ENCODE assay signal across 8 cellular contexts in genomic region chr2:210002158-210003157, GRCh38. TPM values are rescaled to one million over a fixed set of nuclear protein-coding genes. Genes with fewer than 3 reads are reported as not detected.
A peak's percentile ranks its signal among the peaks of the same experiment; 100 is the strongest.
DNase-seq lines count a peak whose midpoint lies in the region; ATAC-seq, FAIRE-seq and TF ChIP-seq lines count a peak whose summit lies in the region.

RPE (plus strand) TSS chr2:210002638; CDS start chr2:210002662, 24 bp downstream.

- WGBS in esophagus muscularis mucosa, result under 1% methylated on average over 41 of the region's 58 CpGs

- intact Hi-C loops in esophagus muscularis mucosa (cut with DNase I), result loop anchor here (2.0 kb wide), 1 partner anchor 166 kb away; no protein-coding TSS in a partner anchor

- no peaks in the 10 kb centered on the region for H3K9me3 Mint-ChIP-seq in activated T-cell treated with anti-CD3 and anti-CD28 coated beads, Interleukin-2, amount 50 U/mL, for 72 hours

- H3K4me1 ChIP-seq in esophagus muscularis mucosa (peaks cover 28 to 52% (median 49%) of the 10 kb centered on the region in 4 donors), muscle layer of duodenum (ENCODE audit: control insufficient read depth in 1 of 2, insufficient read depth in 2 of 2, low read length in 2 of 2) (peaks cover 22 to 35% of the 10 kb centered on the region in 2 donors)

- H3K27me3 Mint-ChIP-seq in activated T-cell treated with anti-CD3 and anti-CD28 coated beads, Interleukin-2, amount 50 U/mL, for 72 hours (ENCODE audit: low read depth), result no peaks in the 10 kb centered on the region

- H3K4me3 Mint-ChIP-seq in activated T-cell treated with anti-CD3 and anti-CD28 coated beads, Interleukin-2, amount 50 U/mL, for 72 hours, result peak within 1 kb of the TSS; percentile 87 to 97

- H3K36me3 Mint-ChIP-seq in activated T-cell treated with anti-CD3 and anti-CD28 coated beads, Interleukin-2, amount 50 U/mL, for 72 hours (ENCODE audit: insufficient read depth in 2 of 2), result peaks cover 2 to 17% of the 10 kb centered on the region in 2 donors

- H3K36me3 ChIP-seq in KOPT-K1 (ENCODE audit: insufficient read depth, low read length), result peaks cover 33% of the 10 kb centered on the region
- peaks cover 0 to 8% (median 0%) of the 10 kb centered on the region in 4 donors for H3K36me3 ChIP-seq in esophagus muscularis mucosa
- H3K36me3 ChIP-seq in muscle layer of duodenum (ENCODE audit: control insufficient read depth in 1 of 2, insufficient read depth in 2 of 2, low read length in 2 of 2), result no peaks in the 10 kb centered on the region

- H3K27ac ChIP-seq in KOPT-K1 (ENCODE audit: low read depth, low read length, poor library complexity, severe bottlenecking), result peak within 1 kb of the TSS; percentile 71
- peak within 1 kb of the TSS; percentile 79 to 86 (median 83) for H3K27ac ChIP-seq in esophagus muscularis mucosa (replicated peaks in 1 of 4)
- peak within 1 kb of the TSS; percentile 94 for H3K27ac ChIP-seq in muscle layer of duodenum (ENCODE audit: low read length)

- FAIRE-seq in RCC 7860 (lab: Jason Lieb, UNC), result peak; percentile 79

- peak within 1 kb of the TSS; percentile 95 for H3K27ac Mint-ChIP-seq in activated T-cell treated with anti-CD3 and anti-CD28 coated beads, Interleukin-2, amount 50 U/mL, for 72 hours

- ATAC-seq in GM21786 (IDR thresholded peaks at IDR 0.05; ENCODE audit: unreplicated experiment), result peak; percentile 99
- ATAC-seq in activated T-cell treated with anti-CD3 and anti-CD28 coated beads, Interleukin-2, amount 50 U/mL, for 72 hours (replicated peaks in 1 of 2), result peak; percentile 98 to 99

- peak; percentile 94 for DNase-seq in DMS79 (lab: John Stamatoyannopoulos, UW)
- peak; percentile 85 for DNase-seq in RCC 7860 (ENCODE audit: low spot score)
- DNase-seq in activated T-cell treated with anti-CD3 and anti-CD28 coated beads, Interleukin-2, amount 50 U/mL, for 72 hours, result peak; percentile 98
- peak; percentile 98 for DNase-seq in esophagus muscularis mucosa (ENCODE audit: extremely low spot score)
- peak; percentile 91 to 96 for DNase-seq in stimulated activated CD8-positive, alpha-beta memory T cell treated with anti-CD3 and anti-CD28 coated beads, Interleukin-7, amount 100 ng/mL, for 4 hours (ENCODE audit: low read depth in 2 of 2)

- H3K4me1 Mint-ChIP-seq in activated T-cell treated with anti-CD3 and anti-CD28 coated beads, Interleukin-2, amount 50 U/mL, for 72 hours (ENCODE audit: low read depth), result peaks cover 50% of the 10 kb centered on the region

- H3K27me3 ChIP-seq in esophagus muscularis mucosa (no peaks in the 10 kb centered on the region), muscle layer of duodenum (ENCODE audit: low read depth, low read length) (no peaks in the 10 kb centered on the region)

- H3K9me3 ChIP-seq in KOPT-K1 (ENCODE audit: insufficient read depth, low read length, poor library complexity, severe bottlenecking), result no peaks in the 10 kb centered on the region
- no peaks in the 10 kb centered on the region for H3K9me3 ChIP-seq in esophagus muscularis mucosa
- no peaks in the 10 kb centered on the region for H3K9me3 ChIP-seq in muscle layer of duodenum (ENCODE audit: control insufficient read depth in 1 of 2, low read length in 2 of 2)

- peak within 1 kb of the TSS; percentile 70 to 96 (median 78) for H3K4me3 ChIP-seq in esophagus muscularis mucosa
- H3K4me3 ChIP-seq in muscle layer of duodenum (ENCODE audit: low read depth in 1 of 2, low read length in 2 of 2), result peak within 1 kb of the TSS; percentile 96 to 99

- TF ChIP-seq CTCF in esophagus muscularis mucosa (IDR thresholded peaks at IDR 0.05), result no peak

- TF ChIP-seq POLR2A in esophagus muscularis mucosa (IDR thresholded peaks at IDR 0.05; ENCODE audit: low read depth), result no peak

- TF ChIP-seq EP300 in esophagus muscularis mucosa (IDR thresholded peaks at IDR 0.05), result no peak

RNA-seq across cellular contexts. Expression of gene RPE, which starts in this region (rescaled TPM):
- 10 to 100 TPM; 35.8 to 37.3 TPM for total RNA-seq in activated T-cell treated with anti-CD3 and anti-CD28 coated beads, Interleukin-2, amount 50 U/mL, for 72 hours
- 10 to 100 TPM; 37.0 to 49.4 (median 39.5) TPM for total RNA-seq in esophagus muscularis mucosa

Comparison
In these comparisons a context has a peak if more than half of its experiments do, and no peak if none do; other contexts are left out.
1. Peak in every context shown above with its lines: DNase-seq, ATAC-seq, H3K4me3 ChIP-seq and H3K27ac ChIP-seq.